8 cellular contexts compared by ENCODE assay signal in the genomic region with DNA sequence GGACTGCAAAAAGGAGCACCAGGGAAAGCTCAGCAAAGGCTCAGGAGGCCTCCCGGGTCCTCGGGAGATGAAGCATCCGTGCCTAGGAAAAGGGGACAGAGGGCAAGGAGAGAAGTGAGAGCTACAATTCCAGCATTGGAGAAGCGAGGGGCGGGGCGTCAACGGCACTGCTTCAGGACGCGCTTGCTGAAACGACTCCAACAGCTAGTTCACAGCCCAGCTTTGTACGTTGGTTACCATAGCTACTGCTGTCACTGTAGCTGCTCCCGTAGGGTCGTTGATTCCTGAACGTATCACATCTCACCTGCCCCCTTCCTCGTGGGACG.
A peak's percentile ranks its signal among the peaks of the same experiment; 100 is the strongest.
DNase-seq lines count a peak whose midpoint lies in the region; ATAC-seq, FAIRE-seq and TF ChIP-seq lines count a peak whose summit lies in the region.

No MANE protein-coding gene starts in this region.

- peaks cover 7 to 31% (median 23%) of the 10 kb centered on the region in 6 donors for H3K4me1 ChIP-seq in spleen

- no peak for TF ChIP-seq POLR2A in spleen (IDR thresholded peaks at IDR 0.05)
- TF ChIP-seq POLR2A in GM12892 (IDR thresholded peaks at IDR 0.05; ENCODE audit: low read depth, low read length), result no peak

- H3K27ac Mint-ChIP-seq in activated CD4-positive, alpha-beta memory T cell treated with anti-CD3 and anti-CD28 coated beads for 36 hours, result peak overlapping the region; percentile 60

- peak overlapping the region; percentile 81 for H3K4me3 Mint-ChIP-seq in activated CD4-positive, alpha-beta memory T cell treated with anti-CD3 and anti-CD28 coated beads for 36 hours

- peaks cover 0 to 13% (median 0%) of the 10 kb centered on the region in 7 donors for H3K27me3 ChIP-seq in spleen (replicated peaks in 1 of 7)

- H3K9me3 Mint-ChIP-seq in activated CD4-positive, alpha-beta memory T cell treated with anti-CD3 and anti-CD28 coated beads for 36 hours, result no peaks in the 10 kb centered on the region

- no peaks in the 10 kb centered on the region for H3K27me3 Mint-ChIP-seq in activated CD4-positive, alpha-beta memory T cell treated with anti-CD3 and anti-CD28 coated beads for 36 hours

- peaks cover 20% of the 10 kb centered on the region for H3K4me1 Mint-ChIP-seq in activated CD4-positive, alpha-beta memory T cell treated with anti-CD3 and anti-CD28 coated beads for 36 hours (ENCODE audit: low read depth)

- peak overlapping the region in 5 of 8 donors; percentile 35 to 70 (median 60) for H3K27ac ChIP-seq in spleen

- CTCF ChIA-PET in activated CD4-positive, alpha-beta memory T cell treated with anti-CD3 and anti-CD28 coated beads for 36 hours (lab: Charles Lee), result interaction anchor here (0.7 to 15.5 kb wide), 61 partner anchors 9 to 1502 kb away, joined by 3 to 774 read pairs (median 5); partner anchors contain the start of genes AXDND1, CEP350, QSOX1 and SOAT1

- ATAC-seq in HG03039 (IDR thresholded peaks at IDR 0.05; ENCODE audit: unreplicated experiment), result peak; percentile 28

- POLR2A ChIA-PET in activated CD4-positive, alpha-beta memory T cell treated with anti-CD3 and anti-CD28 coated beads for 36 hours (lab: Charles Lee), result interaction anchor here (0.6 to 1.3 kb wide), 3 partner anchors 68 to 108 kb away, joined by 3 to 6 read pairs (median 3); partner anchors contain the start of gene TOR1AIP1

- FAIRE-seq in GM12892 (lab: Jason Lieb, UNC), result no peak

- WGBS in spleen, 5 donors, result 1 to 4% (median 2%) methylated on average over 11 to 16 of the region's 16 CpGs

- H3K9me3 ChIP-seq in spleen, result no peaks in the 10 kb centered on the region

- intact Hi-C loops in activated CD4-positive, alpha-beta memory T cell treated with anti-CD3 and anti-CD28 coated beads for 36 hours (cut with micrococcal nuclease), result loop anchor here (1.0 to 10.0 kb wide), 4 partner anchors 68 to 1272 kb away; partner anchors contain the start of genes QSOX1 and TOR1AIP1
- intact Hi-C loops in spleen (cut with DNase I; ENCODE audit: low total_unique reads), result loop anchor here (5.0 kb wide), 1 partner anchor 107 kb away; no protein-coding TSS in a partner anchor

- H3K36me3 ChIP-seq in spleen, result no peaks in the 10 kb centered on the region

- no peaks in the 10 kb centered on the region for H3K36me3 Mint-ChIP-seq in activated CD4-positive, alpha-beta memory T cell treated with anti-CD3 and anti-CD28 coated beads for 36 hours

- no peak for TF ChIP-seq CTCF in spleen (IDR thresholded peaks at IDR 0.05 in 8 of 11, conservative IDR thresholded peaks at IDR 0.05 in 3 of 11)

- H3K4me3 ChIP-seq in spleen, result peak overlapping the region; percentile 22 to 73 (median 42)

- DNase-seq in NCI-H2081 treated with DMSO at 0.1 percent for 48 hours (lab: John Stamatoyannopoulos, UW), result peak; percentile 40
- no peak for DNase-seq in NCI-H2081 (lab: John Stamatoyannopoulos, UW)
- no peak for DNase-seq in activated CD4-positive, alpha-beta memory T cell treated with anti-CD3 and anti-CD28 coated beads for 36 hours
- peak; percentile 80 for DNase-seq in hepatic stellate cell (ENCODE audit: low spot score)
- DNase-seq in spleen, result peak; percentile 83
- no peak for DNase-seq in SIG-M5 (lab: John Stamatoyannopoulos, UW)
- no peak for DNase-seq in GM12892 (ENCODE audit: insufficient read length)

Comparison
In these comparisons a context has a peak if more than half of its experiments do, and no peak if none do; other contexts are left out.
1. DNase-seq: peak in NCI-H2081 treated with DMSO at 0.1 percent for 48 hours (single experiment), hepatic stellate cell (single experiment) and spleen (single experiment); none in NCI-H2081 (0 of 2), activated CD4-positive, alpha-beta memory T cell treated with anti-CD3 and anti-CD28 coated beads for 36 hours (single experiment), SIG-M5 (single experiment) and GM12892 (single experiment).